ENCODE assay signal across 8 cellular contexts in genomic region chr9:97921959-97922905, GRCh38. TPM values are rescaled to one million over a fixed set of nuclear protein-coding genes. Genes with fewer than 3 reads are reported as not detected.
DNase-seq lines count a peak whose midpoint lies in the region; ATAC-seq and TF ChIP-seq lines count a peak whose summit lies in the region.

Gene TRMO, minus strand, starts transcription at chr9:97922500. Its CDS starts 7 bp downstream, at chr9:97922493.

- no peaks in the 10 kb centered on the region for H3K9me3 Mint-ChIP-seq in activated CD4-positive, alpha-beta T cell treated with anti-CD3 and anti-CD28 coated beads, Interleukin-2, amount 10 ng/mL, durations not matched to agents 7 days and 5 days

- POLR2A ChIA-PET in activated CD4-positive, alpha-beta T cell treated with anti-CD3 and anti-CD28 coated beads, Interleukin-2, amount 10 ng/mL, durations not matched to agents 7 days and 5 days (lab: Charles Lee), result interaction anchor here (0.5 to 1.0 kb wide), 5 partner anchors 17 to 335 kb away, joined by 3 to 7 read pairs (median 4); partner anchors contain the start of gene ANP32B

- peaks cover 21% of the 10 kb centered on the region for H3K36me3 Mint-ChIP-seq in activated CD4-positive, alpha-beta T cell treated with anti-CD3 and anti-CD28 coated beads, Interleukin-2, amount 10 ng/mL, durations not matched to agents 7 days and 5 days (ENCODE audit: low read depth)

- peaks cover 59% of the 10 kb centered on the region for H3K4me1 Mint-ChIP-seq in activated CD4-positive, alpha-beta T cell treated with anti-CD3 and anti-CD28 coated beads, Interleukin-2, amount 10 ng/mL, durations not matched to agents 7 days and 5 days

- H3K27ac ChIP-seq in C4-2B, result peak within 1 kb of the TSS; percentile 87

- H3K27me3 Mint-ChIP-seq in activated CD4-positive, alpha-beta T cell treated with anti-CD3 and anti-CD28 coated beads, Interleukin-2, amount 10 ng/mL, durations not matched to agents 7 days and 5 days, result peaks cover 2% of the 10 kb centered on the region

- peak within 1 kb of the TSS; percentile 96 for H3K4me3 Mint-ChIP-seq in activated CD4-positive, alpha-beta T cell treated with anti-CD3 and anti-CD28 coated beads, Interleukin-2, amount 10 ng/mL, durations not matched to agents 7 days and 5 days

- DNase-seq in NCI-H526 treated with DMSO at 0.1 percent for 48 hours (lab: John Stamatoyannopoulos, UW) (peak; percentile 92), dedifferentiated amniotic fluid mesenchymal stem cell (ENCODE audit: extremely low spot score) (peak; percentile 97), left lobe of liver (ENCODE audit: low spot score) (peak; percentile 98)
- peak; percentile 98 for DNase-seq in activated CD4-positive, alpha-beta T cell treated with anti-CD3 and anti-CD28 coated beads, Interleukin-2, amount 10 ng/mL, durations not matched to agents 7 days and 5 days
- peak; percentile 97 for DNase-seq in stimulated activated CD4-positive, alpha-beta T cell treated with anti-CD3 and anti-CD28 coated beads, Interleukin-2, amount 100 ng/mL, for 4 hours (ENCODE audit: low read depth)

- ATAC-seq in GM19328 (IDR thresholded peaks at IDR 0.05; ENCODE audit: unreplicated experiment), result peak; percentile 82
- ATAC-seq in HG03520 (IDR thresholded peaks at IDR 0.05; ENCODE audit: unreplicated experiment), result peak; percentile 77
- ATAC-seq in left lobe of liver, result peak; percentile 91

- CTCF ChIA-PET in activated CD4-positive, alpha-beta T cell treated with anti-CD3 and anti-CD28 coated beads, Interleukin-2, amount 10 ng/mL, durations not matched to agents 7 days and 5 days (lab: Charles Lee), result interaction anchor here (0.6 to 5.8 kb wide), 23 partner anchors 11 to 334 kb away, joined by 3 to 39 read pairs (median 5); partner anchors contain the start of genes ANP32B, NANS and TBC1D2

- peak; percentile 81 for TF ChIP-seq CTCF in C4-2B (conservative IDR thresholded peaks at IDR 0.05)

- H3K27ac Mint-ChIP-seq in activated CD4-positive, alpha-beta T cell treated with anti-CD3 and anti-CD28 coated beads, Interleukin-2, amount 10 ng/mL, durations not matched to agents 7 days and 5 days, result peak within 1 kb of the TSS; percentile 99

RNA-seq across cellular contexts. Expression of gene TRMO, which starts in this region (rescaled TPM):
- 10 to 100 TPM; 26.6 to 31.8 TPM for total RNA-seq in activated CD4-positive, alpha-beta T cell treated with anti-CD3 and anti-CD28 coated beads, Interleukin-2, amount 10 ng/mL, durations not matched to agents 7 days and 5 days
- total RNA-seq in left lobe of liver, result 5.1 TPM

Comparison
In these comparisons a context has a peak if more than half of its experiments do, and no peak if none do; other contexts are left out.
1. Peak in every context shown above with its lines: DNase-seq, ATAC-seq and H3K27ac ChIP-seq.